ENCODE assay signal across 1 cellular context in the genomic region with DNA sequence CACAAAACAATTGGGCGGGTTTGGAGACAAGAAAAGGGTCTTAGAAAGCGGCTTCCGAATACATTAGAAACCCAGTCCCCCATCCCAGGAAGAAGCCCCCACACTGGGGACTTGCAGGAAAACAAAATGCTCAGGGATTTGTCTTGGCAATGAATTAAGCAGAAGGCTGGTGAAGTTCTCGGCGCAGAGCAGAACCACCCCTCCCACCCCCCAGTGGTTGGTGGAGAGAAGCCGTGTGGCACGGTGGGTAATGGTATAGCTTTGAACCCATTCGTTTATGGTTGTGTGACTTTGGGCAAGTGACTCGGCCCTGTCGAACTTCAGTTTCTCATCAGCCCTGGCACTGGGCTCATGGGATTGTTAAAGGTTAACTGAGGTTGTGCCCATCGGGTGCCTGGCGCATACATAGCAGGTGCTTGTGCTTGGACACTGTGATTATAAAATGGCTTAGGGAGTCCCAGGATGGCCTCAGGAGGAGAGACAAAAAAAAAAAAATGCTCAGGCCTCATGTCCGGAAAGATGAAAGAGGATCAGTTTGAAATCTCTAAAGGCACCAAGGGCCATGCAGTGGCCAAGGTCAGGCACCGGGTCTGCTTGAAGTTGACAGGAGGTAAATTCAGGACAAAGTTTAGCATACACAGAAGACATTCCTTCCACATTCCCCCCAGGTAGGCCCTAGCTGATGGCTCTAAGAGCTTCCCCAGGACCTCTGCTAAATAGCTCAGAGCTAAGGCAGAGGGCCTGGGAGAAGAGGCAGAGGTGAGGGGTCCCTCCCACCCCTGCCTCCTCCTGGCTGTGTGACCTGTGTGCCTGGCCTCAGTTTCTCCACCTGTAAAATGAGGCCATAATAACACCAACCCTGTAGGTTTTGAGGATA.
TF ChIP-seq lines count a peak whose summit lies in the region.

No MANE protein-coding gene starts in this region.

TF ChIP-seq in HepG2, 621 proteins besides CTCF, POLR2A, EP300 and RAD21 (continues in another document):
- TF ChIP-seq, protein P1, sequence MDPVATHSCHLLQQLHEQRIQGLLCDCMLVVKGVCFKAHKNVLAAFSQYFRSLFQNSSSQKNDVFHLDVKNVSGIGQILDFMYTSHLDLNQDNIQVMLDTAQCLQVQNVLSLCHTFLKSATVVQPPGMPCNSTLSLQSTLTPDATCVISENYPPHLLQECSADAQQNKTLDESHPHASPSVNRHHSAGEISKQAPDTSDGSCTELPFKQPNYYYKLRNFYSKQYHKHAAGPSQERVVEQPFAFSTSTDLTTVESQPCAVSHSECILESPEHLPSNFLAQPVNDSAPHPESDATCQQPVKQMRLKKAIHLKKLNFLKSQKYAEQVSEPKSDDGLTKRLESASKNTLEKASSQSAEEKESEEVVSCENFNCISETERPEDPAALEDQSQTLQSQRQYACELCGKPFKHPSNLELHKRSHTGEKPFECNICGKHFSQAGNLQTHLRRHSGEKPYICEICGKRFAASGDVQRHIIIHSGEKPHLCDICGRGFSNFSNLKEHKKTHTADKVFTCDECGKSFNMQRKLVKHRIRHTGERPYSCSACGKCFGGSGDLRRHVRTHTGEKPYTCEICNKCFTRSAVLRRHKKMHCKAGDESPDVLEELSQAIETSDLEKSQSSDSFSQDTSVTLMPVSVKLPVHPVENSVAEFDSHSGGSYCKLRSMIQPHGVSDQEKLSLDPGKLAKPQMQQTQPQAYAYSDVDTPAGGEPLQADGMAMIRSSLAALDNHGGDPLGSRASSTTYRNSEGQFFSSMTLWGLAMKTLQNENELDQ (CRISPR knock-in tag; IDR thresholded peaks at IDR 0.05; ENCODE audit: borderline replicate concordance), result no peak
- TF ChIP-seq, protein P2, sequence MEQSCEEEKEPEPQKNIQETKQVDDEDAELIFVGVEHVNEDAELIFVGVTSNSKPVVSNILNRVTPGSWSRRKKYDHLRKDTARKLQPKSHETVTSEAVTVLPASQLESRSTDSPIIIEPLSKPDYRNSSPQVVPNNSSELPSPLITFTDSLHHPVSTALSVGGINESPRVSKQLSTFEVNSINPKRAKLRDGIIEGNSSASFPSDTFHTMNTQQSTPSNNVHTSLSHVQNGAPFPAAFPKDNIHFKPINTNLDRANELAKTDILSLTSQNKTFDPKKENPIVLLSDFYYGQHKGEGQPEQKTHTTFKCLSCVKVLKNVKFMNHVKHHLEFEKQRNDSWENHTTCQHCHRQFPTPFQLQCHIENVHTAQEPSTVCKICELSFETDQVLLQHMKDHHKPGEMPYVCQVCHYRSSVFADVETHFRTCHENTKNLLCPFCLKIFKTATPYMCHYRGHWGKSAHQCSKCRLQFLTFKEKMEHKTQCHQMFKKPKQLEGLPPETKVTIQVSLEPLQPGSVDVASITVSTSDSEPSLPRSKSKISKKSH (CRISPR knock-in tag; IDR thresholded peaks at IDR 0.05; ENCODE audit: borderline replicate concordance), result no peak
- TF ChIP-seq IKZF4 (CRISPR knock-in tag; IDR thresholded peaks at IDR 0.05; ENCODE audit: borderline replicate concordance, low read depth, not compliant biosample characterization) (peak; percentile 52), NFYB (CRISPR knock-in tag; IDR thresholded peaks at IDR 0.05) (no peak; the same call in 1 of the 2 replicates), PPARG (CRISPR knock-in tag; conservative IDR thresholded peaks at IDR 0.05) (peak; percentile 99), HMGA1 (CRISPR knock-in tag; conservative IDR thresholded peaks at IDR 0.05) (no peak), ZBTB7B (CRISPR knock-in tag; IDR thresholded peaks at IDR 0.05) (peak; percentile 94; the same call in 1 of the 2 replicates), SMC3 (IDR thresholded peaks at IDR 0.05; ENCODE audit: low read length) (peak; percentile 52; the same call in 1 of the 2 replicates), JUNB (CRISPR knock-in tag; IDR thresholded peaks at IDR 0.05; ENCODE audit: borderline replicate concordance) (no peak; the same call in 1 of the 2 replicates), ZNF737 (CRISPR knock-in tag; IDR thresholded peaks at IDR 0.05; ENCODE audit: borderline replicate concordance) (no peak), ZNF205 (CRISPR knock-in tag; IDR thresholded peaks at IDR 0.05) (0 out of 2 replicates have a peak, but pooled peaks have one; percentile 57), ETV5 (CRISPR knock-in tag; IDR thresholded peaks at IDR 0.05; ENCODE audit: borderline replicate concordance) (peak; percentile 98), GATAD2A (CRISPR knock-in tag; IDR thresholded peaks at IDR 0.05) (peak; percentile 99), KAT7 (CRISPR knock-in tag; IDR thresholded peaks at IDR 0.05; ENCODE audit: borderline replicate concordance) (peak; percentile 72; the same call in 1 of the 2 replicates), U2AF1 (optimal IDR thresholded peaks at IDR 0.05; ENCODE audit: low read depth, low read length) (no peak), KLF9 (CRISPR knock-in tag; IDR thresholded peaks at IDR 0.05; ENCODE audit: low read depth) (no peak; the same call in 1 of the 2 replicates), FOXA3 (CRISPR knock-in tag; IDR thresholded peaks at IDR 0.05) (peak; percentile 96), NR3C1 (CRISPR knock-in tag; IDR thresholded peaks at IDR 0.05) (no peak), ZNF121 (CRISPR knock-in tag; IDR thresholded peaks at IDR 0.05) (0 out of 2 replicates have a peak, but pooled peaks have one; percentile 20), ZNF207 (IDR thresholded peaks at IDR 0.05; ENCODE audit: borderline replicate concordance) (no peak), ZNF775 (CRISPR knock-in tag; IDR thresholded peaks at IDR 0.05; ENCODE audit: borderline replicate concordance) (peak; percentile 66; the same call in 1 of the 2 replicates), PAX8 (CRISPR knock-in tag; IDR thresholded peaks at IDR 0.05; ENCODE audit: borderline replicate concordance) (no peak), ZNF570 (CRISPR knock-in tag; IDR thresholded peaks at IDR 0.05; ENCODE audit: borderline replicate concordance) (no peak), ZNF430 (CRISPR knock-in tag; IDR thresholded peaks at IDR 0.05) (no peak), NFKB2 (CRISPR knock-in tag; IDR thresholded peaks at IDR 0.05; ENCODE audit: borderline replicate concordance) (no peak), ZNF558 (CRISPR knock-in tag; IDR thresholded peaks at IDR 0.05; ENCODE audit: borderline replicate concordance) (no peak; the same call in 1 of the 2 replicates), SIN3A (IDR thresholded peaks at IDR 0.05; ENCODE audit: borderline replicate concordance, low read depth, low read length) (no peak), HNRNPK (IDR thresholded peaks at IDR 0.05; ENCODE audit: low read depth, low read length, poor library complexity, severe bottlenecking) (no peak), ZNF563 (CRISPR knock-in tag; IDR thresholded peaks at IDR 0.05) (no peak), XRCC5 (optimal IDR thresholded peaks at IDR 0.05; ENCODE audit: low read length) (no peak), TBX3 (IDR thresholded peaks at IDR 0.05; ENCODE audit: borderline replicate concordance) (no peak), ZKSCAN1 (IDR thresholded peaks at IDR 0.05; ENCODE audit: low read length) (0 out of 2 replicates have a peak, but pooled peaks have one; percentile 17)
- TF ChIP-seq, protein P3, sequence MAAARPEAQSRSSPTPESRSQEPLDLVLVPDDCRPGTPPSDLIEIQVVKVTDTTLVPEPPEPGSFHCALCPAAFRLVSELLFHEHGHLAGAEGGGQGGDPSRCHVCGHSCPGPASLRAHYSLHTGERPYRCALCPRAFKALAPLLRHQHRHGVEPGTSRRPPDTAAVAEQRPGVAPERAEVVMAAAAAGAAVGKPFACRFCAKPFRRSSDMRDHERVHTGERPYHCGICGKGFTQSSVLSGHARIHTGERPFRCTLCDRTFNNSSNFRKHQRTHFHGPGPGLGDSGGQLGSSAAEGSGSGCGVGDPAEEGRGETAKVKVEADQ (CRISPR knock-in tag; IDR thresholded peaks at IDR 0.05; ENCODE audit: borderline replicate concordance), result peak; percentile 78; the same call in 1 of the 2 replicates
- TF ChIP-seq, protein P4, sequence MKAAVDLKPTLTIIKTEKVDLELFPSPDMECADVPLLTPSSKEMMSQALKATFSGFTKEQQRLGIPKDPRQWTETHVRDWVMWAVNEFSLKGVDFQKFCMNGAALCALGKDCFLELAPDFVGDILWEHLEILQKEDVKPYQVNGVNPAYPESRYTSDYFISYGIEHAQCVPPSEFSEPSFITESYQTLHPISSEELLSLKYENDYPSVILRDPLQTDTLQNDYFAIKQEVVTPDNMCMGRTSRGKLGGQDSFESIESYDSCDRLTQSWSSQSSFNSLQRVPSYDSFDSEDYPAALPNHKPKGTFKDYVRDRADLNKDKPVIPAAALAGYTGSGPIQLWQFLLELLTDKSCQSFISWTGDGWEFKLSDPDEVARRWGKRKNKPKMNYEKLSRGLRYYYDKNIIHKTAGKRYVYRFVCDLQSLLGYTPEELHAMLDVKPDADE (CRISPR knock-in tag; IDR thresholded peaks at IDR 0.05), result no peak
- TF ChIP-seq, protein P5, sequence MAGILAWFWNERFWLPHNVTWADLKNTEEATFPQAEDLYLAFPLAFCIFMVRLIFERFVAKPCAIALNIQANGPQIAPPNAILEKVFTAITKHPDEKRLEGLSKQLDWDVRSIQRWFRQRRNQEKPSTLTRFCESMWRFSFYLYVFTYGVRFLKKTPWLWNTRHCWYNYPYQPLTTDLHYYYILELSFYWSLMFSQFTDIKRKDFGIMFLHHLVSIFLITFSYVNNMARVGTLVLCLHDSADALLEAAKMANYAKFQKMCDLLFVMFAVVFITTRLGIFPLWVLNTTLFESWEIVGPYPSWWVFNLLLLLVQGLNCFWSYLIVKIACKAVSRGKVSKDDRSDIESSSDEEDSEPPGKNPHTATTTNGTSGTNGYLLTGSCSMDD (CRISPR knock-in tag; IDR thresholded peaks at IDR 0.05), result no peak
- TF ChIP-seq, protein P6, sequence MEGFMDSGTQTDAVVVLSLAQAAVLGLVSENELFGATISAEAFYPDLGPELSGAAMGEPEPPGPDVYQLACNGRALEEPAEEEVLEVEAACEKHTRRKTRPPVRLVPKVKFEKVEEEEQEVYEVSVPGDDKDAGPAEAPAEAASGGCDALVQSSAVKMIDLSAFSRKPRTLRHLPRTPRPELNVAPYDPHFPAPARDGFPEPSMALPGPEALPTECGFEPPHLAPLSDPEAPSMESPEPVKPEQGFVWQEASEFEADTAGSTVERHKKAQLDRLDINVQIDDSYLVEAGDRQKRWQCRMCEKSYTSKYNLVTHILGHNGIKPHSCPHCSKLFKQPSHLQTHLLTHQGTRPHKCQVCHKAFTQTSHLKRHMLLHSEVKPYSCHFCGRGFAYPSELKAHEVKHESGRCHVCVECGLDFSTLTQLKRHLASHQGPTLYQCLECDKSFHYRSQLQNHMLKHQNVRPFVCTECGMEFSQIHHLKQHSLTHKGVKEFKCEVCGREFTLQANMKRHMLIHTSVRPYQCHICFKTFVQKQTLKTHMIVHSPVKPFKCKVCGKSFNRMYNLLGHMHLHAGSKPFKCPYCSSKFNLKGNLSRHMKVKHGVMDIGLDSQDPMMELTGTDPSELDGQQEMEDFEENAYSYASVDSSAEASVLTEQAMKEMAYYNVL (CRISPR knock-in tag; IDR thresholded peaks at IDR 0.05; ENCODE audit: borderline replicate concordance), result peak; percentile 97
- TF ChIP-seq, protein P7, sequence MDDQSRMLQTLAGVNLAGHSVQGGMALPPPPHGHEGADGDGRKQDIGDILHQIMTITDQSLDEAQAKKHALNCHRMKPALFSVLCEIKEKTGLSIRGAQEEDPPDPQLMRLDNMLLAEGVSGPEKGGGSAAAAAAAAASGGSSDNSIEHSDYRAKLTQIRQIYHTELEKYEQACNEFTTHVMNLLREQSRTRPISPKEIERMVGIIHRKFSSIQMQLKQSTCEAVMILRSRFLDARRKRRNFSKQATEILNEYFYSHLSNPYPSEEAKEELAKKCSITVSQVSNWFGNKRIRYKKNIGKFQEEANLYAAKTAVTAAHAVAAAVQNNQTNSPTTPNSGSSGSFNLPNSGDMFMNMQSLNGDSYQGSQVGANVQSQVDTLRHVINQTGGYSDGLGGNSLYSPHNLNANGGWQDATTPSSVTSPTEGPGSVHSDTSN (CRISPR knock-in tag; IDR thresholded peaks at IDR 0.05; ENCODE audit: borderline replicate concordance), result no peak
- TF ChIP-seq, protein P8, sequence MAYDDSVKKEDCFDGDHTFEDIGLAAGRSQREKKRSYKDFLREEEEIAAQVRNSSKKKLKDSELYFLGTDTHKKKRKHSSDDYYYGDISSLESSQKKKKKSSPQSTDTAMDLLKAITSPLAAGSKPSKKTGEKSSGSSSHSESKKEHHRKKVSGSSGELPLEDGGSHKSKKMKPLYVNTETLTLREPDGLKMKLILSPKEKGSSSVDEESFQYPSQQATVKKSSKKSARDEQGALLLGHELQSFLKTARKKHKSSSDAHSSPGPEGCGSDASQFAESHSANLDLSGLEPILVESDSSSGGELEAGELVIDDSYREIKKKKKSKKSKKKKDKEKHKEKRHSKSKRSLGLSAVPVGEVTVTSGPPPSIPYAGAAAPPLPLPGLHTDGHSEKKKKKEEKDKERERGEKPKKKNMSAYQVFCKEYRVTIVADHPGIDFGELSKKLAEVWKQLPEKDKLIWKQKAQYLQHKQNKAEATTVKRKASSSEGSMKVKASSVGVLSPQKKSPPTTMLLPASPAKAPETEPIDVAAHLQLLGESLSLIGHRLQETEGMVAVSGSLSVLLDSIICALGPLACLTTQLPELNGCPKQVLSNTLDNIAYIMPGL (CRISPR knock-in tag; IDR thresholded peaks at IDR 0.05; ENCODE audit: borderline replicate concordance in 1 of 2, low read depth in 1 of 2), result peak in 1 of 2 experiments; percentile 53; a peak in 2 of 4 replicates
- TF ChIP-seq, protein P9, sequence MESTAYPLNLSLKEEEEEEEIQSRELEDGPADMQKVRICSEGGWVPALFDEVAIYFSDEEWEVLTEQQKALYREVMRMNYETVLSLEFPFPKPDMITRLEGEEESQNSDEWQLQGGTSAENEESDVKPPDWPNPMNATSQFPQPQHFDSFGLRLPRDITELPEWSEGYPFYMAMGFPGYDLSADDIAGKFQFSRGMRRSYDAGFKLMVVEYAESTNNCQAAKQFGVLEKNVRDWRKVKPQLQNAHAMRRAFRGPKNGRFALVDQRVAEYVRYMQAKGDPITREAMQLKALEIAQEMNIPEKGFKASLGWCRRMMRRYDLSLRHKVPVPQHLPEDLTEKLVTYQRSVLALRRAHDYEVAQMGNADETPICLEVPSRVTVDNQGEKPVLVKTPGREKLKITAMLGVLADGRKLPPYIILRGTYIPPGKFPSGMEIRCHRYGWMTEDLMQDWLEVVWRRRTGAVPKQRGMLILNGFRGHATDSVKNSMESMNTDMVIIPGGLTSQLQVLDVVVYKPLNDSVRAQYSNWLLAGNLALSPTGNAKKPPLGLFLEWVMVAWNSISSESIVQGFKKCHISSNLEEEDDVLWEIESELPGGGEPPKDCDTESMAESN (CRISPR knock-in tag; conservative IDR thresholded peaks at IDR 0.05), result peak; percentile 86; the same call in 1 of the 2 replicates
- TF ChIP-seq, protein P10, sequence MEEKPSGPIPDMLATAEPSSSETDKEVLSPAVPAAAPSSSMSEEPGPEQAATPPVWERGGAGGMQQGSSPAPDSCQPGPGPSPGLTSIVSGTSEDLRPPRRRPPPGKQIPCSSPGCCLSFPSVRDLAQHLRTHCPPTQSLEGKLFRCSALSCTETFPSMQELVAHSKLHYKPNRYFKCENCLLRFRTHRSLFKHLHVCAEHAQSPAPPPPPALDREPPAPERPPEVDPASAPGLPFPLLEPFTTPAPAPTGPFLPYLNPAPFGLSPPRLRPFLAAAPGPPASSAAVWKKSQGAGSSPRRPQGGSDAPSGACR (CRISPR knock-in tag; IDR thresholded peaks at IDR 0.05), result no peak
- TF ChIP-seq, protein P11, sequence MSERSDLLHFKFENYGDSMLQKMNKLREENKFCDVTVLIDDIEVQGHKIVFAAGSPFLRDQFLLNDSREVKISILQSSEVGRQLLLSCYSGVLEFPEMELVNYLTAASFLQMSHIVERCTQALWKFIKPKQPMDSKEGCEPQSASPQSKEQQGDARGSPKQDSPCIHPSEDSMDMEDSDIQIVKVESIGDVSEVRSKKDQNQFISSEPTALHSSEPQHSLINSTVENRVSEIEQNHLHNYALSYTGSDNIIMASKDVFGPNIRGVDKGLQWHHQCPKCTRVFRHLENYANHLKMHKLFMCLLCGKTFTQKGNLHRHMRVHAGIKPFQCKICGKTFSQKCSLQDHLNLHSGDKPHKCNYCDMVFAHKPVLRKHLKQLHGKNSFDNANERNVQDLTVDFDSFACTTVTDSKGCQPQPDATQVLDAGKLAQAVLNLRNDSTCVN (CRISPR knock-in tag; IDR thresholded peaks at IDR 0.05; ENCODE audit: borderline replicate concordance), result peak; percentile 19; the same call in 1 of the 2 replicates
